Comparison of ENCODE assay signal across 15 cellular contexts in genomic region chr10:18822156-18822555, GRCh38.
DNase-seq lines count a peak whose midpoint lies in the region; ATAC-seq, FAIRE-seq and TF ChIP-seq lines count a peak whose summit lies in the region.
"Had no signal": no experiment of that assay in that cellular context is flagged by ENCODE, and none has a peak within 500 bp of the region (broad histone marks: within the 10 kb centered on the region; RNA-seq: fewer than 3 reads in every experiment).

No MANE protein-coding gene starts in this region.

- FAIRE-seq in K562 (lab: Jason Lieb, UNC), result no peak

- POLR2A ChIA-PET in K562 (lab: Yijun Ruan, JAX), result no interaction called here

- H3K27ac ChIP-seq in K562 (ENCODE audit: extremely low read depth, low read depth, low read length) (no peak overlapping the region), right atrium auricular region (no peak overlapping the region)
- H3K27ac ChIP-seq: 22Rv1, body of pancreas, SJSA1 had no signal

- no peak for TF ChIP-seq RAD21 in K562 (CRISPR knock-in tag; conservative IDR thresholded peaks at IDR 0.05 in 1 of 2, IDR thresholded peaks at IDR 0.05 in 1 of 2)

- no peaks in the 10 kb centered on the region for H3K4me1 Mint-ChIP-seq in nephron progenitor cell
- H3K4me1 Mint-ChIP-seq: memory B cell had no signal

- no peak overlapping the region for H3K4me2 ChIP-seq in K562 (ENCODE audit: insufficient read depth, low read length)

- H3K9me3 Mint-ChIP-seq in nephron progenitor cell, result peaks cover 4% of the 10 kb centered on the region

- no peaks in the 10 kb centered on the region for H3K36me3 Mint-ChIP-seq in nephron progenitor cell (ENCODE audit: low read depth)
- H3K36me3 Mint-ChIP-seq: memory B cell had no signal

- no peak for TF ChIP-seq CTCF in K562 (IDR thresholded peaks at IDR 0.05 in 2 of 3, conservative IDR thresholded peaks at IDR 0.05 in 1 of 3; ENCODE audit: insufficient read depth in 2 of 3, low read depth in 1 of 3, low read length in 3 of 3)
- no peak for TF ChIP-seq CTCF in nephron progenitor cell (IDR thresholded peaks at IDR 0.05)
- TF ChIP-seq CTCF in right atrium auricular region (IDR thresholded peaks at IDR 0.05), result no peak

- no peaks in the 10 kb centered on the region for H4K20me1 ChIP-seq in K562 (replicated peaks; ENCODE audit: control insufficient read depth, insufficient read depth, low read length)

- H3K36me3 ChIP-seq in K562 (ENCODE audit: control insufficient read depth, insufficient read depth, low read length) (no peaks in the 10 kb centered on the region), right atrium auricular region (no peaks in the 10 kb centered on the region)
- H3K36me3 ChIP-seq: SJSA1 had no signal

- no peaks in the 10 kb centered on the region for H3K79me2 ChIP-seq in K562 (ENCODE audit: control insufficient read depth, insufficient read depth, low read length)

- DNase-seq in DMS 273 (lab: John Stamatoyannopoulos, UW; ENCODE audit: unreplicated experiment) (peak; percentile 1), DMS 273 treated with DMSO at 0.1 percent for 48 hours (lab: John Stamatoyannopoulos, UW) (no peak), M059J (ENCODE audit: low read depth) (peak; percentile 7), K562 (ENCODE audit: extremely low read depth in 1 of 4, low spot score in 3 of 4) (peak in 1 of 4 experiments; percentile 30), nephron progenitor cell (peak; percentile 60), right atrium auricular region (ENCODE audit: low spot score) (no peak), NCI-H1436 treated with DMSO at 0.1 percent for 48 hours (lab: John Stamatoyannopoulos, UW) (no peak)
- DNase-seq: activated CD8-positive, alpha-beta memory T cell treated with anti-CD3 and anti-CD28 coated beads for 24 hours; HFFc6; NCI-H2171 treated with DMSO at 0.1 percent for 48 hours had no signal

- intact Hi-C loops in K562 (cut with micrococcal nuclease), result no loop called here

- no peaks in the 10 kb centered on the region for H3K27me3 ChIP-seq in K562 (ENCODE audit: control insufficient read depth in 2 of 2, insufficient read depth in 2 of 2, low read length in 2 of 2)
- no peaks in the 10 kb centered on the region for H3K27me3 ChIP-seq in right atrium auricular region
- H3K27me3 ChIP-seq: body of pancreas, SJSA1 had no signal

- no peak overlapping the region for H3K27ac Mint-ChIP-seq in nephron progenitor cell
- H3K27ac Mint-ChIP-seq: HFFc6, memory B cell had no signal

- in situ Hi-C loops in K562 (cut with MboI), result no loop called here

- H2AFZ ChIP-seq in K562 (ENCODE audit: low read depth, low read length), result no peak overlapping the region

- no peak for TF ChIP-seq EP300 in K562 (IDR thresholded peaks at IDR 0.05; ENCODE audit: low read length)

- no peak for TF ChIP-seq POLR2A in K562 (conservative IDR thresholded peaks at IDR 0.05)

- H3K27me3 Mint-ChIP-seq in nephron progenitor cell (ENCODE audit: low read depth, poor library complexity), result no peaks in the 10 kb centered on the region
- H3K27me3 Mint-ChIP-seq: memory B cell had no signal

- H3K4me1 ChIP-seq in K562 (replicated peaks in 1 of 2; ENCODE audit: control insufficient read depth in 2 of 2, insufficient read depth in 2 of 2, low read length in 2 of 2) (no peaks in the 10 kb centered on the region), right atrium auricular region (no peaks in the 10 kb centered on the region)
- H3K4me1 ChIP-seq: body of pancreas, SJSA1 had no signal

- H3K9ac ChIP-seq in K562 (ENCODE audit: insufficient read depth in 1 of 2, low read depth in 2 of 2, low read length in 2 of 2), result no peak overlapping the region

- BruUV-seq in K562 (replicated peaks; lab: Mats Ljungman, UMichigan), result no TSS peak

- no peak overlapping the region for H3K4me3 ChIP-seq in K562
- H3K4me3 ChIP-seq in right atrium auricular region, result no peak overlapping the region
- H3K4me3 ChIP-seq: body of pancreas, SJSA1 had no signal

- no peaks in the 10 kb centered on the region for H3K9me3 ChIP-seq in K562 (replicated peaks; ENCODE audit: control insufficient read depth, insufficient read depth, low read depth, low read length)
- H3K9me3 ChIP-seq in right atrium auricular region, result no peaks in the 10 kb centered on the region
- H3K9me3 ChIP-seq: body of pancreas had no signal

- ATAC-seq in K562, result no peak
- no peak for ATAC-seq in HG03045 (IDR thresholded peaks at IDR 0.05; ENCODE audit: unreplicated experiment)
- ATAC-seq: body of pancreas had no signal

- no peaks in the 10 kb centered on the region for H3K9me1 ChIP-seq in K562 (ENCODE audit: control insufficient read depth, insufficient read depth, low read length)

- WGBS in K562 (ENCODE audit: insufficient coverage, low coverage, missing lambda C conversion rate), result 0% methylated on average over 2 of the region's 2 CpGs

- CTCF ChIA-PET in K562 (lab: Yijun Ruan, JAX; ENCODE audit: low intra/inter-chr PET ratio), result no interaction called here

- no peak overlapping the region for H3K4me3 Mint-ChIP-seq in nephron progenitor cell
- H3K4me3 Mint-ChIP-seq: HFFc6, memory B cell had no signal

TF ChIP-seq in K562, 482 proteins besides CTCF, POLR2A, EP300 and RAD21:
- TF ChIP-seq ZBTB34 (CRISPR knock-in tag; IDR thresholded peaks at IDR 0.05) (no peak), REST (CRISPR knock-in tag; IDR thresholded peaks at IDR 0.05; ENCODE audit: low read depth) (peak; percentile 77; the same call in 1 of the 2 replicates), BDP1 (IDR thresholded peaks at IDR 0.05; ENCODE audit: insufficient read depth, insufficient read length) (no peak), ADNP (tag; IDR thresholded peaks at IDR 0.05) (no peak), MXI1 (IDR thresholded peaks at IDR 0.05; ENCODE audit: low read depth, low read length) (no peak), ZFPM2 (CRISPR knock-in tag; IDR thresholded peaks at IDR 0.05) (no peak), POLR2G (IDR thresholded peaks at IDR 0.05; ENCODE audit: low read depth, low read length) (no peak), EHMT2 (IDR thresholded peaks at IDR 0.05) (peak; percentile 89), MIER1 (IDR thresholded peaks at IDR 0.05; ENCODE audit: low read depth) (0 out of 2 replicates have a peak, but pooled peaks have one; percentile 55)

Comparison
In these comparisons a context has a peak if more than half of its experiments do, and no peak if none do; other contexts are left out.
1. DNase-seq: peak in DMS 273 (single experiment), M059J (single experiment) and nephron progenitor cell (single experiment); none in DMS 273 treated with DMSO at 0.1 percent for 48 hours (single experiment), right atrium auricular region (single experiment) and NCI-H1436 treated with DMSO at 0.1 percent for 48 hours (single experiment).